9 cellular contexts compared by ENCODE assay signal in genomic region chr4:8392591-8393190, GRCh38. TPM values are rescaled to one million over a fixed set of nuclear protein-coding genes. Genes with fewer than 3 reads are reported as not detected.
DNase-seq lines count a peak whose midpoint lies in the region; ATAC-seq lines count a peak whose summit lies in the region.
"Had no signal": no experiment of that assay in that cellular context is flagged by ENCODE, and none has a peak within 500 bp of the region (broad histone marks: within the 10 kb centered on the region; RNA-seq: fewer than 3 reads in every experiment).

No MANE protein-coding gene starts in this region.

- 69% methylated on average over 15 of the region's 15 CpGs for WGBS in right cardiac atrium

- peaks cover 46% of the 10 kb centered on the region for H3K4me1 ChIP-seq in adipocyte (ENCODE audit: control insufficient read depth, insufficient read depth, low read length)
- H3K4me1 ChIP-seq in right cardiac atrium (ENCODE audit: control insufficient read depth, insufficient read depth, low read length), result peaks cover 11% of the 10 kb centered on the region
- peaks cover 43% of the 10 kb centered on the region for H3K4me1 ChIP-seq in stomach smooth muscle (ENCODE audit: control insufficient read depth, insufficient read depth, low read length)

- H3K9me3 ChIP-seq in adipocyte (ENCODE audit: control insufficient read depth, low read length) (no peaks in the 10 kb centered on the region), right cardiac atrium (ENCODE audit: control insufficient read depth, low read length) (no peaks in the 10 kb centered on the region), stomach smooth muscle (ENCODE audit: control insufficient read depth in 2 of 2, low read length in 2 of 2) (no peaks in the 10 kb centered on the region)

- H3K9ac ChIP-seq in adipocyte (ENCODE audit: low read length) (peak overlapping the region; percentile 85), stomach smooth muscle (ENCODE audit: low read length in 2 of 2) (peak overlapping the region in 1 of 2 donors; percentile 30)
- H3K9ac ChIP-seq: KMS-11 had no signal

- intact Hi-C loops in right cardiac atrium (cut with DNase I), result loop anchor here in 3 of 4 donors (5.0 to 10.0 kb wide), 3 partner anchors 48 to 68 kb away; no protein-coding TSS in a partner anchor

- H3K27me3 ChIP-seq in adipocyte (replicated peaks; ENCODE audit: control insufficient read depth, insufficient read depth, low read length), result no peaks in the 10 kb centered on the region
- no peaks in the 10 kb centered on the region for H3K27me3 ChIP-seq in right cardiac atrium (ENCODE audit: control insufficient read depth, insufficient read depth)
- H3K27me3 ChIP-seq in stomach smooth muscle (ENCODE audit: control insufficient read depth in 1 of 2, insufficient read depth in 2 of 2, low read length in 2 of 2), result no peaks in the 10 kb centered on the region

- ATAC-seq in right cardiac atrium (no peak), HG03097 (IDR thresholded peaks at IDR 0.05; ENCODE audit: low FRiP score, unreplicated experiment) (no peak), GM21526 (IDR thresholded peaks at IDR 0.05; ENCODE audit: low FRiP score, unreplicated experiment) (no peak)

- no peak overlapping the region for H3K27ac ChIP-seq in right cardiac atrium (ENCODE audit: low read length)
- H3K27ac ChIP-seq in stomach smooth muscle (ENCODE audit: low read length), result peak overlapping the region; percentile 80
- H3K27ac ChIP-seq: KMS-11 had no signal

- peak; percentile 42 for DNase-seq in LHCN-M2 (ENCODE audit: low read depth)
- peak; percentile 2 for DNase-seq in adipocyte (ENCODE audit: low read depth)
- DNase-seq in right cardiac atrium, result peak in 2 of 3 donors; percentile 51 to 60
- no peak for DNase-seq in iPS-NIHi11 (ENCODE audit: low spot score)
- no peak for DNase-seq in stimulated activated CD8-positive, alpha-beta memory T cell treated with anti-CD3 and anti-CD28 coated beads, Interleukin-4, amount 100 ng/mL, for 48 hours

- H3K4me3 ChIP-seq in adipocyte (ENCODE audit: low read length), result peak overlapping the region; percentile 7
- no peak overlapping the region for H3K4me3 ChIP-seq in right cardiac atrium (ENCODE audit: low read length)
- peak overlapping the region in 1 of 2 donors; percentile 16 for H3K4me3 ChIP-seq in stomach smooth muscle (ENCODE audit: low read length in 2 of 2)

- H3K36me3 ChIP-seq in adipocyte (ENCODE audit: control insufficient read depth, insufficient read depth, low read length, severe bottlenecking), result peaks cover 37% of the 10 kb centered on the region
- peaks cover 25 to 46% of the 10 kb centered on the region in 2 donors for H3K36me3 ChIP-seq in stomach smooth muscle (ENCODE audit: control insufficient read depth in 2 of 2, insufficient read depth in 2 of 2, low read length in 2 of 2)

RNA-seq across cellular contexts. Expression of gene ACOX3, which starts 47.8 kb away (rescaled TPM):
- total RNA-seq in LHCN-M2 (2014; rRNA removed), result 24.2 and 27.3 TPM in 2 replicates
- polyA plus RNA-seq in LHCN-M2 (2012), result 15.9 TPM
- total RNA-seq in right cardiac atrium, result 10 to 100 TPM; 52.9 to 94.8 (median 55.1) TPM
- polyA plus RNA-seq in right cardiac atrium, result 25.7 TPM

RNA-seq across cellular contexts. Expression of gene TRMT44, which starts 47.9 kb away (rescaled TPM):
- total RNA-seq in LHCN-M2 (2014; rRNA removed) (12.6 and 14.9 TPM in 2 replicates), right cardiac atrium (10 to 100 TPM; 10.2 to 12.9 (median 12.5) TPM)
- 4.9 TPM for polyA plus RNA-seq in LHCN-M2 (2012)
- 7.6 TPM for polyA plus RNA-seq in right cardiac atrium

Comparison
In these comparisons a context has a peak if more than half of its experiments do, and no peak if none do; other contexts are left out.
1. DNase-seq: peak in LHCN-M2 (single experiment), adipocyte (single experiment) and right cardiac atrium (2 of 3); none in iPS-NIHi11 (single experiment) and stimulated activated CD8-positive, alpha-beta memory T cell treated with anti-CD3 and anti-CD28 coated beads, Interleukin-4, amount 100 ng/mL, for 48 hours (single experiment).